In genomic region chrX:10110984-10111363, GRCh38 we compare ENCODE assay signal across 8 cellular contexts. TPM values are rescaled to one million over a fixed set of nuclear protein-coding genes. Genes with fewer than 3 reads are reported as not detected.
DNase-seq lines count a peak whose midpoint lies in the region; ATAC-seq and TF ChIP-seq lines count a peak whose summit lies in the region.

No MANE protein-coding gene starts in this region.

- CTCF ChIA-PET in CD4-positive, alpha-beta memory T cell (lab: Charles Lee; ENCODE audit: partially characterized antibody) = interaction anchor here (1.1 to 5.1 kb wide), 10 partner anchors 9 to 115 kb away, joined by 3 to 31 read pairs (median 5); no protein-coding TSS in a partner anchor
- CTCF ChIA-PET in activated CD4-positive, alpha-beta T cell treated with anti-CD3 and anti-CD28 coated beads, Interleukin-2, amount 10 ng/mL, durations not matched to agents 7 days and 5 days (lab: Charles Lee) = interaction anchor here (0.8 to 4.9 kb wide), 7 partner anchors 8 to 113 kb away, joined by 3 to 35 read pairs (median 3); no protein-coding TSS in a partner anchor
- CTCF ChIA-PET in HEK293T (lab: Yijun Ruan, JAX) = no interaction called here

- DNase-seq in CD4-positive, alpha-beta memory T cell = peak; percentile 30 to 84 (median 74)
- DNase-seq in activated CD4-positive, alpha-beta T cell treated with anti-CD3 and anti-CD28 coated beads, Interleukin-2, amount 10 ng/mL, durations not matched to agents 7 days and 5 days = peak; percentile 22
- DNase-seq in germinal center (ENCODE audit: low spot score) (peak; percentile 44), DMS 273 (lab: John Stamatoyannopoulos, UW; ENCODE audit: unreplicated experiment) (no peak), NCI-H446 (lab: John Stamatoyannopoulos, UW) (no peak), HEK293T (ENCODE audit: extremely low spot score) (no peak)
- peak; percentile 23 to 67 for DNase-seq in stimulated activated CD8-positive, alpha-beta memory T cell treated with anti-CD3 and anti-CD28 coated beads, Interleukin-7, amount 100 ng/mL, for 48 hours (ENCODE audit: extremely low read depth in 1 of 2, low read depth in 1 of 2)

- H3K9me3 Mint-ChIP-seq in CD4-positive, alpha-beta memory T cell = peaks cover 0 to 2% (median 0%) of the 10 kb centered on the region in 8 donors
- H3K9me3 Mint-ChIP-seq in activated CD4-positive, alpha-beta T cell treated with anti-CD3 and anti-CD28 coated beads, Interleukin-2, amount 10 ng/mL, durations not matched to agents 7 days and 5 days = no peaks in the 10 kb centered on the region

- H3K9me3 ChIP-seq in CD4-positive, alpha-beta memory T cell (ENCODE audit: control insufficient read depth in 1 of 2, low read length in 2 of 2) = no peaks in the 10 kb centered on the region

- no peaks in the 10 kb centered on the region for H3K36me3 ChIP-seq in CD4-positive, alpha-beta memory T cell (ENCODE audit: insufficient read depth, low read length)

- H3K4me1 ChIP-seq in CD4-positive, alpha-beta memory T cell (ENCODE audit: insufficient read depth, low read length) = peaks cover 70% of the 10 kb centered on the region

- peak overlapping the region; percentile 17 to 27 for H3K4me3 ChIP-seq in CD4-positive, alpha-beta memory T cell (ENCODE audit: low read length in 2 of 2)

- peak overlapping the region; percentile 69 to 99 (median 97) for H3K27ac Mint-ChIP-seq in CD4-positive, alpha-beta memory T cell
- H3K27ac Mint-ChIP-seq in activated CD4-positive, alpha-beta T cell treated with anti-CD3 and anti-CD28 coated beads, Interleukin-2, amount 10 ng/mL, durations not matched to agents 7 days and 5 days = peak overlapping the region; percentile 92

- intact Hi-C loops in CD4-positive, alpha-beta memory T cell (cut with micrococcal nuclease) = loop anchor here (1.0 to 10.0 kb wide), 3 partner anchors 13 to 766 kb away; no protein-coding TSS in a partner anchor

- peak; percentile 36 for ATAC-seq in HG02759 (IDR thresholded peaks at IDR 0.05; ENCODE audit: unreplicated experiment)

- POLR2A ChIA-PET in CD4-positive, alpha-beta memory T cell (lab: Charles Lee; ENCODE audit: partially characterized antibody) = interaction anchor here (0.9 to 6.0 kb wide), 10 partner anchors 10 to 114 kb away, joined by 3 to 79 read pairs (median 7); no protein-coding TSS in a partner anchor
- POLR2A ChIA-PET in activated CD4-positive, alpha-beta T cell treated with anti-CD3 and anti-CD28 coated beads, Interleukin-2, amount 10 ng/mL, durations not matched to agents 7 days and 5 days (lab: Charles Lee) = no interaction called here
- POLR2A ChIA-PET in HEK293T (lab: Yijun Ruan, JAX) = no interaction called here

- peak overlapping the region; percentile 54 to 92 (median 87) for H3K4me3 Mint-ChIP-seq in CD4-positive, alpha-beta memory T cell
- H3K4me3 Mint-ChIP-seq in activated CD4-positive, alpha-beta T cell treated with anti-CD3 and anti-CD28 coated beads, Interleukin-2, amount 10 ng/mL, durations not matched to agents 7 days and 5 days = peak overlapping the region; percentile 7

- H3K27me3 Mint-ChIP-seq in CD4-positive, alpha-beta memory T cell = no peaks in the 10 kb centered on the region
- H3K27me3 Mint-ChIP-seq in activated CD4-positive, alpha-beta T cell treated with anti-CD3 and anti-CD28 coated beads, Interleukin-2, amount 10 ng/mL, durations not matched to agents 7 days and 5 days = no peaks in the 10 kb centered on the region

- H3K27me3 ChIP-seq in CD4-positive, alpha-beta memory T cell (ENCODE audit: insufficient read depth, low read length) = no peaks in the 10 kb centered on the region

- H3K27ac ChIP-seq in CD4-positive, alpha-beta memory T cell (ENCODE audit: low read depth, low read length) = peak overlapping the region; percentile 78

- peaks cover 0 to 14% of the 10 kb centered on the region in 2 donors for H3K36me3 Mint-ChIP-seq in CD4-positive, alpha-beta memory T cell
- peaks cover 8% of the 10 kb centered on the region for H3K36me3 Mint-ChIP-seq in activated CD4-positive, alpha-beta T cell treated with anti-CD3 and anti-CD28 coated beads, Interleukin-2, amount 10 ng/mL, durations not matched to agents 7 days and 5 days (ENCODE audit: low read depth)

- H3K4me1 Mint-ChIP-seq in CD4-positive, alpha-beta memory T cell = peaks cover 19 to 73% (median 52%) of the 10 kb centered on the region in 4 donors
- H3K4me1 Mint-ChIP-seq in activated CD4-positive, alpha-beta T cell treated with anti-CD3 and anti-CD28 coated beads, Interleukin-2, amount 10 ng/mL, durations not matched to agents 7 days and 5 days = peaks cover 49% of the 10 kb centered on the region

TF ChIP-seq in HEK293T, 16 proteins besides CTCF, POLR2A, EP300 and RAD21:
- TF ChIP-seq SUZ12 (IDR thresholded peaks at IDR 0.05) = no peak
- TF ChIP-seq FOXK2 (IDR thresholded peaks at IDR 0.05) = no peak
- TF ChIP-seq PKNOX1 (IDR thresholded peaks at IDR 0.05) = no peak
- TF ChIP-seq FOXA1 (IDR thresholded peaks at IDR 0.05) = no peak
- TF ChIP-seq ELF4 (IDR thresholded peaks at IDR 0.05) = no peak
- no peak for TF ChIP-seq L3MBTL2 (conservative IDR thresholded peaks at IDR 0.05)
- TF ChIP-seq ZNF384 (IDR thresholded peaks at IDR 0.05) = no peak
- TF ChIP-seq TARDBP (IDR thresholded peaks at IDR 0.05) = no peak
- TF ChIP-seq NFRKB (IDR thresholded peaks at IDR 0.05) = no peak
- TF ChIP-seq ARNT (IDR thresholded peaks at IDR 0.05) = no peak
- TF ChIP-seq FOXM1 (IDR thresholded peaks at IDR 0.05; ENCODE audit: borderline replicate concordance) = no peak
- TF ChIP-seq LEF1 (IDR thresholded peaks at IDR 0.05; ENCODE audit: borderline replicate concordance) = no peak
- TF ChIP-seq BHLHE40 (IDR thresholded peaks at IDR 0.05; ENCODE audit: borderline replicate concordance) = no peak
- no peak for TF ChIP-seq HDGF (IDR thresholded peaks at IDR 0.05; ENCODE audit: borderline replicate concordance)
- no peak for TF ChIP-seq CTBP1 (IDR thresholded peaks at IDR 0.05; ENCODE audit: borderline replicate concordance)
- no peak for TF ChIP-seq SP1 (IDR thresholded peaks at IDR 0.05)

RNA-seq across cellular contexts. Expression of gene CLCN4, which starts 45.8 kb away (rescaled TPM):
- under 1 TPM; 0.28 to 0.29 TPM for total RNA-seq in CD4-positive, alpha-beta memory T cell
- polyA plus RNA-seq in CD4-positive, alpha-beta memory T cell = not detected
- total RNA-seq in activated CD4-positive, alpha-beta T cell treated with anti-CD3 and anti-CD28 coated beads, Interleukin-2, amount 10 ng/mL, durations not matched to agents 7 days and 5 days = not detected

Comparison
In these comparisons a context has a peak if more than half of its experiments do, and no peak if none do; other contexts are left out.
1. DNase-seq: peak in CD4-positive, alpha-beta memory T cell (5 of 5), activated CD4-positive, alpha-beta T cell treated with anti-CD3 and anti-CD28 coated beads, Interleukin-2, amount 10 ng/mL, durations not matched to agents 7 days and 5 days (single experiment), germinal center (single experiment) and stimulated activated CD8-positive, alpha-beta memory T cell treated with anti-CD3 and anti-CD28 coated beads, Interleukin-7, amount 100 ng/mL, for 48 hours (2 of 2); none in DMS 273 (single experiment), NCI-H446 (0 of 2) and HEK293T (single experiment).